ENCODE assay signal across 16 cellular contexts in genomic region chr11:106329273-106330018, GRCh38.
DNase-seq lines count a peak whose midpoint lies in the region; ATAC-seq and TF ChIP-seq lines count a peak whose summit lies in the region.
"Had no signal": no experiment of that assay in that cellular context is flagged by ENCODE, and none has a peak within 500 bp of the region (broad histone marks: within the 10 kb centered on the region; RNA-seq: fewer than 3 reads in every experiment).

No MANE protein-coding gene starts in this region.

- ATAC-seq in SK-N-SH treated with all-trans-retinoic acid at 6 μM for 48 hours (no peak), GM18502 (IDR thresholded peaks at IDR 0.05; ENCODE audit: poor library complexity, unreplicated experiment) (no peak), GM21447 (IDR thresholded peaks at IDR 0.05; ENCODE audit: unreplicated experiment) (no peak)
- ATAC-seq: CD8-positive, alpha-beta T cell; Right ventricle myocardium inferior had no signal

- DNase-seq in SK-N-SH, result no peak
- no peak for DNase-seq in astrocyte of the spinal cord (ENCODE audit: low read depth, low spot score)
- DNase-seq in fibroblast of the aortic adventitia (ENCODE audit: low read depth), result peak; percentile 18
- DNase-seq in midbrain (lab: John Stamatoyannopoulos, UW), result no peak
- no peak for DNase-seq in activated effector memory CD4-positive, alpha-beta T cell treated with anti-CD3 and anti-CD28 coated beads, Interleukin-2, amount 50 U/mL, for 16 hours
- DNase-seq: CD8-positive, alpha-beta T cell; GF-D8; MM.1S; NCI-H1092 treated with DMSO at 0.1 percent for 48 hours; NCI-H524 had no signal

- no peaks in the 10 kb centered on the region for H3K36me3 ChIP-seq in SK-N-SH (replicated peaks in 1 of 2; ENCODE audit: control insufficient read depth in 1 of 2, insufficient read depth in 2 of 2, low read length in 1 of 2)
- H3K36me3 ChIP-seq: BLaER1 had no signal

- POLR2A ChIA-PET in SK-N-SH (lab: Yijun Ruan, JAX), result no interaction called here

- no peak for TF ChIP-seq EP300 in SK-N-SH (IDR thresholded peaks at IDR 0.05; ENCODE audit: borderline replicate concordance in 1 of 2, low read depth in 1 of 2, low read length in 1 of 2)

- no peak overlapping the region for H2AFZ ChIP-seq in SK-N-SH (ENCODE audit: low read depth)

- no peaks in the 10 kb centered on the region for H3K9me3 ChIP-seq in SK-N-SH
- H3K9me3 ChIP-seq: BLaER1 had no signal

- no peaks in the 10 kb centered on the region for H3K27me3 ChIP-seq in SK-N-SH (ENCODE audit: insufficient read depth)
- H3K27me3 ChIP-seq: BLaER1 had no signal

- WGBS in SK-N-SH (ENCODE audit: low lambda C conversion rate), result 77% methylated on average over 1 of the region's 1 CpG

- H3K4me3 ChIP-seq in SK-N-SH (ENCODE audit: low read depth in 2 of 2, low read length in 1 of 2) (no peak overlapping the region), astrocyte of the spinal cord (ENCODE audit: low read depth, low read length) (no peak overlapping the region), fibroblast of the aortic adventitia (ENCODE audit: low read depth, low read length) (no peak overlapping the region)
- H3K4me3 ChIP-seq: BLaER1 had no signal

- no peak overlapping the region for H3K27ac ChIP-seq in SK-N-SH (ENCODE audit: low read depth in 2 of 2, low read length in 1 of 2)
- H3K27ac ChIP-seq: 22Rv1, BLaER1 had no signal

- in situ Hi-C loops in astrocyte of the spinal cord (cut with HindIII; ENCODE audit: low sequenced_read_pairs), result no loop called here

- no peak overlapping the region for H3K9ac ChIP-seq in SK-N-SH
- H3K9ac ChIP-seq: BLaER1 had no signal

- no peak overlapping the region for H3K4me2 ChIP-seq in SK-N-SH
- H3K4me2 ChIP-seq: BLaER1 had no signal

- no peaks in the 10 kb centered on the region for H3K9me2 ChIP-seq in SK-N-SH

- H3K4me1 ChIP-seq in SK-N-SH (ENCODE audit: control insufficient read depth in 1 of 2, insufficient read depth in 2 of 2, low read depth in 1 of 2, low read length in 1 of 2), result no peaks in the 10 kb centered on the region
- H3K4me1 ChIP-seq: BLaER1 had no signal

- no peaks in the 10 kb centered on the region for H3K79me2 ChIP-seq in SK-N-SH (ENCODE audit: insufficient read depth)

- CTCF ChIA-PET in SK-N-SH (lab: Yijun Ruan, JAX), result interaction anchor here (0.7 kb wide), 1 partner anchor 10 kb away, joined by 3 read pairs; no protein-coding TSS in a partner anchor

- no peaks in the 10 kb centered on the region for H3F3A ChIP-seq in SK-N-SH (replicated peaks; ENCODE audit: insufficient read depth)

- TF ChIP-seq CTCF in SK-N-SH (IDR thresholded peaks at IDR 0.05) (peak; percentile 17; the same call in 1 of the 2 replicates), astrocyte of the spinal cord (IDR thresholded peaks at IDR 0.05; ENCODE audit: low read depth, low read length) (peak; percentile 17), fibroblast of the aortic adventitia (IDR thresholded peaks at IDR 0.05; ENCODE audit: insufficient read depth, low read length) (peak; percentile 8)

- no peaks in the 10 kb centered on the region for H4K20me1 ChIP-seq in SK-N-SH (ENCODE audit: insufficient read depth)
- H4K20me1 ChIP-seq: BLaER1 had no signal

- TF ChIP-seq RAD21 in SK-N-SH (IDR thresholded peaks at IDR 0.05; ENCODE audit: low read length), result no peak

TF ChIP-seq in SK-N-SH, 30 proteins besides CTCF, POLR2A, EP300 and RAD21:
- TF ChIP-seq, protein P1, sequence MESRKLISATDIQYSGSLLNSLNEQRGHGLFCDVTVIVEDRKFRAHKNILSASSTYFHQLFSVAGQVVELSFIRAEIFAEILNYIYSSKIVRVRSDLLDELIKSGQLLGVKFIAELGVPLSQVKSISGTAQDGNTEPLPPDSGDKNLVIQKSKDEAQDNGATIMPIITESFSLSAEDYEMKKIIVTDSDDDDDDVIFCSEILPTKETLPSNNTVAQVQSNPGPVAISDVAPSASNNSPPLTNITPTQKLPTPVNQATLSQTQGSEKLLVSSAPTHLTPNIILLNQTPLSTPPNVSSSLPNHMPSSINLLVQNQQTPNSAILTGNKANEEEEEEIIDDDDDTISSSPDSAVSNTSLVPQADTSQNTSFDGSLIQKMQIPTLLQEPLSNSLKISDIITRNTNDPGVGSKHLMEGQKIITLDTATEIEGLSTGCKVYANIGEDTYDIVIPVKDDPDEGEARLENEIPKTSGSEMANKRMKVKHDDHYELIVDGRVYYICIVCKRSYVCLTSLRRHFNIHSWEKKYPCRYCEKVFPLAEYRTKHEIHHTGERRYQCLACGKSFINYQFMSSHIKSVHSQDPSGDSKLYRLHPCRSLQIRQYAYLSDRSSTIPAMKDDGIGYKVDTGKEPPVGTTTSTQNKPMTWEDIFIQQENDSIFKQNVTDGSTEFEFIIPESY (IDR thresholded peaks at IDR 0.05; ENCODE audit: borderline replicate concordance, low read depth), result no peak
- TF ChIP-seq NFIC (IDR thresholded peaks at IDR 0.05; ENCODE audit: borderline replicate concordance) (no peak), ELF1 (IDR thresholded peaks at IDR 0.05) (no peak), FOXJ3 (CRISPR knock-in tag; IDR thresholded peaks at IDR 0.05) (no peak)

TF ChIP-seq in SK-N-SH treated with all-trans-retinoic acid at 6 μM for 48 hours, 23 proteins besides CTCF, POLR2A, EP300 and RAD21 (continues in another document):
- TF ChIP-seq, protein P2, sequence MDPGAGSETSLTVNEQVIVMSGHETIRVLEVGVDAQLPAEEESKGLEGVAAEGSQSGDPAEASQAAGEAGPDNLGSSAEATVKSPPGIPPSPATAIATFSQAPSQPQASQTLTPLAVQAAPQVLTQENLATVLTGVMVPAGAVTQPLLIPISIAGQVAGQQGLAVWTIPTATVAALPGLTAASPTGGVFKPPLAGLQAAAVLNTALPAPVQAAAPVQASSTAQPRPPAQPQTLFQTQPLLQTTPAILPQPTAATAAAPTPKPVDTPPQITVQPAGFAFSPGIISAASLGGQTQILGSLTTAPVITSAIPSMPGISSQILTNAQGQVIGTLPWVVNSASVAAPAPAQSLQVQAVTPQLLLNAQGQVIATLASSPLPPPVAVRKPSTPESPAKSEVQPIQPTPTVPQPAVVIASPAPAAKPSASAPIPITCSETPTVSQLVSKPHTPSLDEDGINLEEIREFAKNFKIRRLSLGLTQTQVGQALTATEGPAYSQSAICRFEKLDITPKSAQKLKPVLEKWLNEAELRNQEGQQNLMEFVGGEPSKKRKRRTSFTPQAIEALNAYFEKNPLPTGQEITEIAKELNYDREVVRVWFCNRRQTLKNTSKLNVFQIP (CRISPR knock-in tag; IDR thresholded peaks at IDR 0.05; ENCODE audit: borderline replicate concordance, low read depth), result no peak
- TF ChIP-seq ZNF70 (CRISPR knock-in tag; IDR thresholded peaks at IDR 0.05) (no peak), ZNF565 (CRISPR knock-in tag; conservative IDR thresholded peaks at IDR 0.05; ENCODE audit: low read depth) (no peak), PPARA (CRISPR knock-in tag; IDR thresholded peaks at IDR 0.05; ENCODE audit: borderline replicate concordance) (no peak), TCF4 (CRISPR knock-in tag; IDR thresholded peaks at IDR 0.05; ENCODE audit: borderline replicate concordance) (no peak), SNAI2 (CRISPR knock-in tag; IDR thresholded peaks at IDR 0.05) (no peak), CREB5 (CRISPR knock-in tag; IDR thresholded peaks at IDR 0.05; ENCODE audit: low read depth) (no peak), ZC3H10 (CRISPR knock-in tag; IDR thresholded peaks at IDR 0.05) (no peak), CSRNP3 (CRISPR knock-in tag; IDR thresholded peaks at IDR 0.05) (no peak), GLIS3 (CRISPR knock-in tag; IDR thresholded peaks at IDR 0.05) (no peak), ESRRG (CRISPR knock-in tag; IDR thresholded peaks at IDR 0.05) (no peak), TOX (CRISPR knock-in tag; IDR thresholded peaks at IDR 0.05; ENCODE audit: borderline replicate concordance) (no peak), ZFP3 (CRISPR knock-in tag; IDR thresholded peaks at IDR 0.05) (no peak), ZNF8 (CRISPR knock-in tag; IDR thresholded peaks at IDR 0.05) (no peak)
- TF ChIP-seq, protein P3, sequence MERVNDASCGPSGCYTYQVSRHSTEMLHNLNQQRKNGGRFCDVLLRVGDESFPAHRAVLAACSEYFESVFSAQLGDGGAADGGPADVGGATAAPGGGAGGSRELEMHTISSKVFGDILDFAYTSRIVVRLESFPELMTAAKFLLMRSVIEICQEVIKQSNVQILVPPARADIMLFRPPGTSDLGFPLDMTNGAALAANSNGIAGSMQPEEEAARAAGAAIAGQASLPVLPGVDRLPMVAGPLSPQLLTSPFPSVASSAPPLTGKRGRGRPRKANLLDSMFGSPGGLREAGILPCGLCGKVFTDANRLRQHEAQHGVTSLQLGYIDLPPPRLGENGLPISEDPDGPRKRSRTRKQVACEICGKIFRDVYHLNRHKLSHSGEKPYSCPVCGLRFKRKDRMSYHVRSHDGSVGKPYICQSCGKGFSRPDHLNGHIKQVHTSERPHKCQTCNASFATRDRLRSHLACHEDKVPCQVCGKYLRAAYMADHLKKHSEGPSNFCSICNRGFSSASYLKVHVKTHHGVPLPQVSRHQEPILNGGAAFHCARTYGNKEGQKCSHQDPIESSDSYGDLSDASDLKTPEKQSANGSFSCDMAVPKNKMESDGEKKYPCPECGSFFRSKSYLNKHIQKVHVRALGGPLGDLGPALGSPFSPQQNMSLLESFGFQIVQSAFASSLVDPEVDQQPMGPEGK (CRISPR knock-in tag; IDR thresholded peaks at IDR 0.05; ENCODE audit: borderline replicate concordance), result no peak
